ENCODE assay signal across 10 cellular contexts in genomic region chr3:125024817-125025216, GRCh38. TPM values are rescaled to one million over a fixed set of nuclear protein-coding genes. Genes with fewer than 3 reads are reported as not detected.
DNase-seq lines count a peak whose midpoint lies in the region; ATAC-seq and TF ChIP-seq lines count a peak whose summit lies in the region.
"Had no signal": no experiment of that assay in that cellular context is flagged by ENCODE, and none has a peak within 500 bp of the region (broad histone marks: within the 10 kb centered on the region; RNA-seq: fewer than 3 reads in every experiment).

No MANE protein-coding gene starts in this region.

- H3K27me3 ChIP-seq in lung (ENCODE audit: control insufficient read depth, insufficient read depth) (no peaks in the 10 kb centered on the region), stomach smooth muscle (ENCODE audit: control insufficient read depth in 1 of 2, insufficient read depth in 2 of 2, low read length in 2 of 2) (no peaks in the 10 kb centered on the region)

- H3K27ac ChIP-seq in lung (ENCODE audit: low read depth in 1 of 2, low read length in 1 of 2) (peak overlapping the region; percentile 58 to 74), stomach smooth muscle (ENCODE audit: low read length) (peak overlapping the region; percentile 13)
- H3K27ac ChIP-seq: A549 had no signal

- WGBS in lung, 2 donors = 45 to 59% methylated on average over 5 of the region's 5 CpGs

- CTCF ChIA-PET in activated CD4-positive, alpha-beta memory T cell treated with anti-CD3 and anti-CD28 coated beads for 36 hours (lab: Charles Lee) = interaction anchor here (1.1 to 1.6 kb wide), 3 partner anchors 10 to 206 kb away, joined by 4 to 5 read pairs (median 4); no protein-coding TSS in a partner anchor

- no peak overlapping the region for H3K9ac ChIP-seq in stomach smooth muscle (ENCODE audit: low read length in 2 of 2)

- H3K4me1 ChIP-seq in lung (ENCODE audit: control insufficient read depth in 2 of 2, insufficient read depth in 2 of 2, low read length in 2 of 2) (peaks cover 4 to 26% of the 10 kb centered on the region in 2 donors), stomach smooth muscle (ENCODE audit: control insufficient read depth, insufficient read depth, low read length) (peaks cover 13% of the 10 kb centered on the region)
- H3K4me1 ChIP-seq: A549 had no signal

- H3K36me3 ChIP-seq in lung (ENCODE audit: control insufficient read depth in 2 of 2, insufficient read depth in 2 of 2, low read length in 2 of 2) (peaks cover 22 to 25% of the 10 kb centered on the region in 2 donors), stomach smooth muscle (ENCODE audit: control insufficient read depth in 2 of 2, insufficient read depth in 2 of 2, low read length in 2 of 2) (peaks cover 33 to 45% of the 10 kb centered on the region in 2 donors)

- H3K4me1 Mint-ChIP-seq in activated CD4-positive, alpha-beta memory T cell treated with anti-CD3 and anti-CD28 coated beads for 36 hours (ENCODE audit: low read depth) = peaks cover 39% of the 10 kb centered on the region

- no peak overlapping the region for H3K4me3 Mint-ChIP-seq in activated CD4-positive, alpha-beta memory T cell treated with anti-CD3 and anti-CD28 coated beads for 36 hours

- DNase-seq in NOMO-1 treated with DMSO at 0.1 percent for 48 hours (lab: John Stamatoyannopoulos, UW; ENCODE audit: unreplicated experiment) = peak; percentile 32
- no peak for DNase-seq in NOMO-1 (lab: John Stamatoyannopoulos, UW; ENCODE audit: unreplicated experiment in 2 of 2)
- DNase-seq in dermis blood vessel endothelial cell = peak; percentile 60
- DNase-seq in lung (ENCODE audit: low spot score) = no peak
- no peak for DNase-seq in NK-92 (lab: John Stamatoyannopoulos, UW; ENCODE audit: unreplicated experiment)
- no peak for DNase-seq in activated CD4-positive, alpha-beta memory T cell treated with anti-CD3 and anti-CD28 coated beads for 36 hours
- DNase-seq: activated CD4-positive, alpha-beta T cell treated with anti-CD3 and anti-CD28 coated beads for 1 hour had no signal

- H3K27me3 Mint-ChIP-seq in activated CD4-positive, alpha-beta memory T cell treated with anti-CD3 and anti-CD28 coated beads for 36 hours = no peaks in the 10 kb centered on the region

- H3K27ac Mint-ChIP-seq in activated CD4-positive, alpha-beta memory T cell treated with anti-CD3 and anti-CD28 coated beads for 36 hours = no peak overlapping the region

- H3K4me3 ChIP-seq in lung (no peak overlapping the region), stomach smooth muscle (ENCODE audit: low read length in 2 of 2) (no peak overlapping the region)
- H3K4me3 ChIP-seq: A549 had no signal

- H3K9me3 ChIP-seq in lung (ENCODE audit: control insufficient read depth in 2 of 2, insufficient read depth in 1 of 2, low read length in 1 of 2) (no peaks in the 10 kb centered on the region), stomach smooth muscle (ENCODE audit: control insufficient read depth in 2 of 2, low read length in 2 of 2) (no peaks in the 10 kb centered on the region)
- H3K9me3 ChIP-seq: A549 had no signal

- H3K36me3 Mint-ChIP-seq in activated CD4-positive, alpha-beta memory T cell treated with anti-CD3 and anti-CD28 coated beads for 36 hours = peaks cover 38% of the 10 kb centered on the region

- POLR2A ChIA-PET in activated CD4-positive, alpha-beta memory T cell treated with anti-CD3 and anti-CD28 coated beads for 36 hours (lab: Charles Lee) = interaction anchor here (0.5 kb wide), 1 partner anchor 189 kb away, joined by 3 read pairs; no protein-coding TSS in a partner anchor

- no peaks in the 10 kb centered on the region for H3K9me3 Mint-ChIP-seq in activated CD4-positive, alpha-beta memory T cell treated with anti-CD3 and anti-CD28 coated beads for 36 hours

- ATAC-seq in lung (ENCODE audit: insufficient read depth, low FRiP score) (no peak), GM19463 (IDR thresholded peaks at IDR 0.05; ENCODE audit: unreplicated experiment) (no peak)
- ATAC-seq: A549 had no signal

- TF ChIP-seq CTCF in lung (IDR thresholded peaks at IDR 0.05; ENCODE audit: control extremely low read depth, extremely low read depth) = no peak

- intact Hi-C loops in activated CD4-positive, alpha-beta memory T cell treated with anti-CD3 and anti-CD28 coated beads for 36 hours (cut with micrococcal nuclease) = no loop called here

RNA-seq across cellular contexts. Expression of gene HEG1, which starts 31.0 kb away (rescaled TPM):
- total RNA-seq in dermis blood vessel endothelial cell (55.6 and 103 TPM in 2 replicates), lung (100 to 1,000 TPM in 1 of 2 donors, 10 to 100 TPM in 1; 90.4 to 115 TPM)
- 10 to 100 TPM; 18.0 to 40.9 TPM for polyA plus RNA-seq in lung
- 1 to 10 TPM; 6.0 to 7.9 TPM for total RNA-seq in activated CD4-positive, alpha-beta memory T cell treated with anti-CD3 and anti-CD28 coated beads for 36 hours

Comparison
In these comparisons a context has a peak if more than half of its experiments do, and no peak if none do; other contexts are left out.
1. DNase-seq: peak in NOMO-1 treated with DMSO at 0.1 percent for 48 hours (single experiment) and dermis blood vessel endothelial cell (single experiment); none in NOMO-1 (0 of 2), lung (single experiment), NK-92 (single experiment) and activated CD4-positive, alpha-beta memory T cell treated with anti-CD3 and anti-CD28 coated beads for 36 hours (single experiment).